ENCODE assay signal across 8 cellular contexts in genomic region chr13:113742000-113742441, GRCh38.
DNase-seq lines count a peak whose midpoint lies in the region; ATAC-seq and TF ChIP-seq lines count a peak whose summit lies in the region.

No MANE protein-coding gene starts in this region.

- H3K27ac ChIP-seq in brain microvascular endothelial cell: no peak overlapping the region

- in situ Hi-C loops in ACHN (cut with HindIII; ENCODE audit: low pct_ligation_motif_present, low pct_unique_long_range_greater_than_20kb, low sequenced_read_pairs): no loop called here
- in situ Hi-C loops in brain microvascular endothelial cell (cut with HindIII; ENCODE audit: low pct_ligation_motif_present, low sequenced_read_pairs): no loop called here

- no peak for ATAC-seq in HG02763 (IDR thresholded peaks at IDR 0.05; ENCODE audit: unreplicated experiment)

- peak; percentile 24 for TF ChIP-seq CTCF in GM06990 (IDR thresholded peaks at IDR 0.05; ENCODE audit: insufficient read depth, low read length, poor library complexity, severe bottlenecking)
- TF ChIP-seq CTCF in brain microvascular endothelial cell (IDR thresholded peaks at IDR 0.05; ENCODE audit: low read depth, low read length, missing control alignments): peak; percentile 53

- H3K4me3 ChIP-seq in GM06990 (replicated peaks; ENCODE audit: low read depth, low read length) (no peak overlapping the region), brain microvascular endothelial cell (ENCODE audit: low read depth, low read length) (no peak overlapping the region)

- DNase-seq in ACHN (peak; percentile 31), GM06990 (ENCODE audit: extremely low read depth, insufficient read length) (no peak), NOMO-1 treated with DMSO at 0.1 percent for 48 hours (lab: John Stamatoyannopoulos, UW; ENCODE audit: unreplicated experiment) (peak; percentile 88), brain microvascular endothelial cell (no peak), medulla oblongata (ENCODE audit: extremely low spot score) (peak; percentile 67), COLO829 (ENCODE audit: low spot score) (no peak), T-helper 9 cell (no peak)

- H3K36me3 ChIP-seq in GM06990 (ENCODE audit: control insufficient read depth, insufficient read depth, low read length) (no peaks in the 10 kb centered on the region), brain microvascular endothelial cell (replicated peaks) (no peaks in the 10 kb centered on the region)

- H3K27me3 ChIP-seq in GM06990 (replicated peaks; ENCODE audit: control insufficient read depth, insufficient read depth, low read length): no peaks in the 10 kb centered on the region; the same call in none of the 2 replicates
- H3K27me3 ChIP-seq in brain microvascular endothelial cell (replicated peaks): peaks cover 2% of the 10 kb centered on the region

Comparison
In these comparisons a context has a peak if more than half of its experiments do, and no peak if none do; other contexts are left out.
1. DNase-seq: peak in ACHN (single experiment), NOMO-1 treated with DMSO at 0.1 percent for 48 hours (single experiment) and medulla oblongata (single experiment); none in GM06990 (single experiment), brain microvascular endothelial cell (single experiment), COLO829 (single experiment) and T-helper 9 cell (single experiment).